Comparison of ENCODE assay signal across 1 cellular context in genomic region chr14:59871166-59871495, GRCh38.
TF ChIP-seq lines count a peak whose summit lies in the region.

No MANE protein-coding gene starts in this region.

TF ChIP-seq in GM12878, 131 proteins besides CTCF, POLR2A, EP300 and RAD21 (continued from another document):
- TF ChIP-seq, protein P1, sequence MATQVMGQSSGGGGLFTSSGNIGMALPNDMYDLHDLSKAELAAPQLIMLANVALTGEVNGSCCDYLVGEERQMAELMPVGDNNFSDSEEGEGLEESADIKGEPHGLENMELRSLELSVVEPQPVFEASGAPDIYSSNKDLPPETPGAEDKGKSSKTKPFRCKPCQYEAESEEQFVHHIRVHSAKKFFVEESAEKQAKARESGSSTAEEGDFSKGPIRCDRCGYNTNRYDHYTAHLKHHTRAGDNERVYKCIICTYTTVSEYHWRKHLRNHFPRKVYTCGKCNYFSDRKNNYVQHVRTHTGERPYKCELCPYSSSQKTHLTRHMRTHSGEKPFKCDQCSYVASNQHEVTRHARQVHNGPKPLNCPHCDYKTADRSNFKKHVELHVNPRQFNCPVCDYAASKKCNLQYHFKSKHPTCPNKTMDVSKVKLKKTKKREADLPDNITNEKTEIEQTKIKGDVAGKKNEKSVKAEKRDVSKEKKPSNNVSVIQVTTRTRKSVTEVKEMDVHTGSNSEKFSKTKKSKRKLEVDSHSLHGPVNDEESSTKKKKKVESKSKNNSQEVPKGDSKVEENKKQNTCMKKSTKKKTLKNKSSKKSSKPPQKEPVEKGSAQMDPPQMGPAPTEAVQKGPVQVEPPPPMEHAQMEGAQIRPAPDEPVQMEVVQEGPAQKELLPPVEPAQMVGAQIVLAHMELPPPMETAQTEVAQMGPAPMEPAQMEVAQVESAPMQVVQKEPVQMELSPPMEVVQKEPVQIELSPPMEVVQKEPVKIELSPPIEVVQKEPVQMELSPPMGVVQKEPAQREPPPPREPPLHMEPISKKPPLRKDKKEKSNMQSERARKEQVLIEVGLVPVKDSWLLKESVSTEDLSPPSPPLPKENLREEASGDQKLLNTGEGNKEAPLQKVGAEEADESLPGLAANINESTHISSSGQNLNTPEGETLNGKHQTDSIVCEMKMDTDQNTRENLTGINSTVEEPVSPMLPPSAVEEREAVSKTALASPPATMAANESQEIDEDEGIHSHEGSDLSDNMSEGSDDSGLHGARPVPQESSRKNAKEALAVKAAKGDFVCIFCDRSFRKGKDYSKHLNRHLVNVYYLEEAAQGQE (IDR thresholded peaks at IDR 0.05; ENCODE audit: low read depth, low read length): no peak
- TF ChIP-seq IKZF1 (conservative IDR thresholded peaks at IDR 0.05) (no peak), CREM (IDR thresholded peaks at IDR 0.05; ENCODE audit: low read depth) (no peak), DPF2 (IDR thresholded peaks at IDR 0.05) (no peak)
- TF ChIP-seq, protein P2, sequence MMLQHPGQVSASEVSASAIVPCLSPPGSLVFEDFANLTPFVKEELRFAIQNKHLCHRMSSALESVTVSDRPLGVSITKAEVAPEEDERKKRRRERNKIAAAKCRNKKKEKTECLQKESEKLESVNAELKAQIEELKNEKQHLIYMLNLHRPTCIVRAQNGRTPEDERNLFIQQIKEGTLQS (IDR thresholded peaks at IDR 0.05; ENCODE audit: borderline replicate concordance, extremely low read depth, low read depth, low read length): no peak
